In the genomic region with DNA sequence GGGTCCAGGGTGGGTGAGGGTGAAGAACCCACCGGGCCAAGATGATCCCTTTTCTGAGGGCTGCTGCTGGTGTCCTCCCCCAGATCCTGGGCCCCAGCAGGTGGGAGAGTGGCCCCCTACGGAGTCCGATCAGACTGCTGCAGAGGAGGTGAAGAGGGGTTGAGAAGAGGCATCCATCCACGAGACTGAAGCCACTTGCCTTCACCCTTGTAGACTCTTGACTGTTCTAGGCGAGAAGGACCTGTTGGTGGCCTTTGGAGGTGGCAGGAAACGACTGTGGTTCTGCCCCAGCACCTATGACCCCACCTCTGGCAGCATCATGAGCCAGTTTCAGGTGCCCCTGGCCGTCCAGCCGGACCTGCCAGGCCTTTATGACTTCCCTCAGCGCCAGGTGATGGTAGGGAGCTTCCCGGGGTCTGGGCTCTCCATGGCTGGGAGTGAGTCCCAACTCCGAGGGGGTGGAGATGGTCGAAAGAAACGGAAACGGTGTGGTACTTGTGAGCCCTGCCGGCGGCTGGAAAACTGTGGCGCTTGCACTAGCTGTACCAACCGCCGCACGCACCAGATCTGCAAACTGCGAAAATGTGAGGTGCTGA, we compare ENCODE assay signal across 8 cellular contexts. TPM values are rescaled to one million over a fixed set of nuclear protein-coding genes. Genes with fewer than 3 reads are reported as not detected.
DNase-seq lines count a peak whose midpoint lies in the region; ATAC-seq and TF ChIP-seq lines count a peak whose summit lies in the region.

No MANE protein-coding gene starts in this region.

- peaks cover 5% of the 10 kb centered on the region for H3K9me3 Mint-ChIP-seq in activated CD8-positive, alpha-beta memory T cell treated with anti-CD3 and anti-CD28 coated beads, Interleukin-2, amount 10 ng/mL, durations not matched to agents 7 days and 5 days (ENCODE audit: low read depth)

- peaks cover 31% of the 10 kb centered on the region for H3K36me3 Mint-ChIP-seq in activated CD8-positive, alpha-beta memory T cell treated with anti-CD3 and anti-CD28 coated beads, Interleukin-2, amount 10 ng/mL, durations not matched to agents 7 days and 5 days

- H3K4me3 Mint-ChIP-seq in activated CD8-positive, alpha-beta memory T cell treated with anti-CD3 and anti-CD28 coated beads, Interleukin-2, amount 10 ng/mL, durations not matched to agents 7 days and 5 days: peak overlapping the region; percentile 74

- CTCF ChIA-PET in activated CD8-positive, alpha-beta memory T cell treated with anti-CD3 and anti-CD28 coated beads, Interleukin-2, amount 10 ng/mL, durations not matched to agents 7 days and 5 days (lab: Charles Lee): interaction anchor here (0.9 to 4.4 kb wide), 14 partner anchors 14 to 220 kb away, joined by 3 to 23 read pairs (median 4); partner anchors contain the start of genes BOLA3, DGUOK and STAMBP

- peak overlapping the region; percentile 87 for H3K27ac ChIP-seq in hepatocyte

- TF ChIP-seq POLR2A in erythroblast (IDR thresholded peaks at IDR 0.05; ENCODE audit: low read length): no peak

- H3K36me3 ChIP-seq in hepatocyte (replicated peaks; ENCODE audit: insufficient read depth, low read depth): no peaks in the 10 kb centered on the region

- peak overlapping the region; percentile 98 for H3K4me2 ChIP-seq in hepatocyte

- H3K4me3 ChIP-seq in hepatocyte: peak overlapping the region; percentile 71

- H3K79me2 ChIP-seq in hepatocyte: peaks cover 61% of the 10 kb centered on the region

- no peaks in the 10 kb centered on the region for H3K9me2 ChIP-seq in hepatocyte (replicated peaks; ENCODE audit: insufficient read depth)

- H3K27me3 ChIP-seq in hepatocyte: no peaks in the 10 kb centered on the region

- peak overlapping the region; percentile 82 for H3K27ac Mint-ChIP-seq in activated CD8-positive, alpha-beta memory T cell treated with anti-CD3 and anti-CD28 coated beads, Interleukin-2, amount 10 ng/mL, durations not matched to agents 7 days and 5 days

- 88% methylated on average over 19 of the region's 21 CpGs for WGBS in hepatocyte (ENCODE audit: low lambda C conversion rate, missing lambda C conversion rate)

- DNase-seq in DMS53 (lab: John Stamatoyannopoulos, UW): peak; percentile 36
- no peak for DNase-seq in DMS53 treated with DMSO at 0.1 percent for 48 hours (lab: John Stamatoyannopoulos, UW; ENCODE audit: unreplicated experiment)
- peak; percentile 70 for DNase-seq in activated CD8-positive, alpha-beta memory T cell treated with anti-CD3 and anti-CD28 coated beads, Interleukin-2, amount 10 ng/mL, durations not matched to agents 7 days and 5 days
- no peak for DNase-seq in hepatocyte (ENCODE audit: low spot score)
- peak in 5 of 6 experiments; percentile 14 to 64 (median 34) for DNase-seq in stimulated activated naive CD4-positive, alpha-beta T cell (lab: John Stamatoyannopoulos, UW)
- DNase-seq in erythroblast (lab: John Stamatoyannopoulos, UW): no peak
- DNase-seq in hepatic stellate cell (ENCODE audit: low spot score): no peak
- DNase-seq in epidermal melanocyte (ENCODE audit: insufficient read length, low spot score): no peak

- peaks cover 37% of the 10 kb centered on the region for H4K20me1 ChIP-seq in hepatocyte (ENCODE audit: insufficient read depth, poor library complexity, severe bottlenecking)

- H3K4me1 ChIP-seq in hepatocyte (ENCODE audit: insufficient read depth): peaks cover 55% of the 10 kb centered on the region

- peaks cover 19% of the 10 kb centered on the region for H3K27me3 Mint-ChIP-seq in activated CD8-positive, alpha-beta memory T cell treated with anti-CD3 and anti-CD28 coated beads, Interleukin-2, amount 10 ng/mL, durations not matched to agents 7 days and 5 days

- H3K9me3 ChIP-seq in hepatocyte (ENCODE audit: low read depth): no peaks in the 10 kb centered on the region

- peaks cover 49% of the 10 kb centered on the region for H3K4me1 Mint-ChIP-seq in activated CD8-positive, alpha-beta memory T cell treated with anti-CD3 and anti-CD28 coated beads, Interleukin-2, amount 10 ng/mL, durations not matched to agents 7 days and 5 days

- no peak overlapping the region for H2AFZ ChIP-seq in hepatocyte

- no peak for TF ChIP-seq CTCF in hepatocyte (IDR thresholded peaks at IDR 0.05; ENCODE audit: poor library complexity)

- ATAC-seq in activated CD8-positive, alpha-beta memory T cell treated with anti-CD3 and anti-CD28 coated beads, Interleukin-2, amount 10 ng/mL, durations not matched to agents 7 days and 5 days: peak; percentile 17

RNA-seq across cellular contexts. Expression of gene TET3, which starts 1.5 kb away (rescaled TPM):
- total RNA-seq in activated CD8-positive, alpha-beta memory T cell treated with anti-CD3 and anti-CD28 coated beads, Interleukin-2, amount 10 ng/mL, durations not matched to agents 7 days and 5 days: 10 to 100 TPM; 12.7 to 13.7 TPM
- total RNA-seq in hepatocyte: 11.5 and 14.5 TPM in 2 replicates
- 3.6 TPM in 2 replicates for polyA plus RNA-seq in hepatocyte

RNA-seq across cellular contexts. Expression of gene DGUOK, which starts 59.5 kb away (rescaled TPM):
- total RNA-seq in activated CD8-positive, alpha-beta memory T cell treated with anti-CD3 and anti-CD28 coated beads, Interleukin-2, amount 10 ng/mL, durations not matched to agents 7 days and 5 days: 10 to 100 TPM; 65.9 to 75.4 TPM
- total RNA-seq in hepatocyte: 68.0 and 75.8 TPM in 2 replicates
- 111 and 116 TPM in 2 replicates for polyA plus RNA-seq in hepatocyte

Comparison
In these comparisons a context has a peak if more than half of its experiments do, and no peak if none do; other contexts are left out.
1. DNase-seq: peak in DMS53 (single experiment), activated CD8-positive, alpha-beta memory T cell treated with anti-CD3 and anti-CD28 coated beads, Interleukin-2, amount 10 ng/mL, durations not matched to agents 7 days and 5 days (single experiment) and stimulated activated naive CD4-positive, alpha-beta T cell (5 of 6); none in DMS53 treated with DMSO at 0.1 percent for 48 hours (single experiment), hepatocyte (single experiment), erythroblast (0 of 2), hepatic stellate cell (single experiment) and epidermal melanocyte (single experiment).